1 cellular context compared by ENCODE assay signal in the genomic region with DNA sequence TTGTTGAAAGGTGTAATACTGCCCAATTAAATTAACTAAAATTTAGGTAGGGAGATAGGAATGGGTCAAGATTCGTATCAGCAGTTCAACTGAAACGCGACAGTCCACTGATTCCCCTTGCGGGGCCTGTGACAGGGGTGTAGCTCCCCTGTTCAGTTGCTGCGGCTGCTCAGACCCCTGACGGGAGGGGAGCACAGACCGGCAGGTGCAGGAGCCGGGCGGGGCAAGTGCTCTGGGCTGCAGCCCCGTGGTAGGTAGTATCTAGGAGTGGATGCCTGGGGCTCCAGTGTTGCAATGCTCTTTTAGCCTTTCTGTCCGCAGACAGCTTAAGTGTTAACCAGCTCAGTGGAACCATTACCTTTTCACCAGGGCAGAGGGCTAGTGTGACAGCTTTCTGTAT.
TF ChIP-seq lines count a peak whose summit lies in the region.

No MANE protein-coding gene starts in this region.

TF ChIP-seq in K562, 482 proteins besides CTCF, POLR2A, EP300 and RAD21 (continued from another document):
- TF ChIP-seq SMARCE1 (IDR thresholded peaks at IDR 0.05): no peak
- no peak for TF ChIP-seq CCAR2 (IDR thresholded peaks at IDR 0.05; ENCODE audit: low read depth, low read length)
